In genomic region chr6:134052776-134053120, GRCh38 we compare ENCODE assay signal across 8 cellular contexts. TPM values are rescaled to one million over a fixed set of nuclear protein-coding genes. Genes with fewer than 3 reads are reported as not detected.
DNase-seq lines count a peak whose midpoint lies in the region; FAIRE-seq and TF ChIP-seq lines count a peak whose summit lies in the region.

No MANE protein-coding gene starts in this region.

- no peaks in the 10 kb centered on the region for H3K9me3 ChIP-seq in suprapubic skin

- peaks cover 16% of the 10 kb centered on the region for H3K27me3 Mint-ChIP-seq in T-helper 2 cell treated with Interferon-gamma antibody and Interleukin-4, amounts not matched to agents 5 μg/mL and 100 μg/mL, for 36 hours (ENCODE audit: low read depth)
- H3K27me3 Mint-ChIP-seq in activated T-helper 1 cell treated with anti-CD3 and anti-CD28 coated beads, Interleukin-12 subunit alpha, Interleukin-12 subunit beta, Interleukin-2, Interleukin-4 antibody, amounts not matched to agents 30 ng/mL and 10 ng/mL and 1 ng/mL, durations not matched to agents 14 hours and 24 hours and 36 hours (ENCODE audit: insufficient read depth): peaks cover 16% of the 10 kb centered on the region

- H3K79me2 ChIP-seq in mesendoderm (ENCODE audit: control insufficient read depth, insufficient read depth, low read length): no peaks in the 10 kb centered on the region

- H3K27ac ChIP-seq in suprapubic skin (no peak overlapping the region), mesendoderm (ENCODE audit: low read depth, low read length) (no peak overlapping the region)

- H3K27ac Mint-ChIP-seq in T-helper 2 cell treated with Interferon-gamma antibody and Interleukin-4, amounts not matched to agents 5 μg/mL and 100 μg/mL, for 36 hours: no peak overlapping the region
- H3K27ac Mint-ChIP-seq in activated T-helper 1 cell treated with anti-CD3 and anti-CD28 coated beads, Interleukin-12 subunit alpha, Interleukin-12 subunit beta, Interleukin-2, Interleukin-4 antibody, amounts not matched to agents 30 ng/mL and 10 ng/mL and 1 ng/mL, durations not matched to agents 14 hours and 24 hours and 36 hours: peak overlapping the region; percentile 58

- H2BK120ac ChIP-seq in mesendoderm (ENCODE audit: low read depth, low read length): no peak overlapping the region

- no peaks in the 10 kb centered on the region for H3K9me3 Mint-ChIP-seq in T-helper 2 cell treated with Interferon-gamma antibody and Interleukin-4, amounts not matched to agents 5 μg/mL and 100 μg/mL, for 36 hours
- H3K9me3 Mint-ChIP-seq in activated T-helper 1 cell treated with anti-CD3 and anti-CD28 coated beads, Interleukin-12 subunit alpha, Interleukin-12 subunit beta, Interleukin-2, Interleukin-4 antibody, amounts not matched to agents 30 ng/mL and 10 ng/mL and 1 ng/mL, durations not matched to agents 14 hours and 24 hours and 36 hours: no peaks in the 10 kb centered on the region

- H3K4me2 ChIP-seq in mesendoderm (ENCODE audit: low read length): no peak overlapping the region

- H3K4me1 ChIP-seq in suprapubic skin: peaks cover 32% of the 10 kb centered on the region
- H3K4me1 ChIP-seq in mesendoderm (ENCODE audit: control insufficient read depth, low read depth, low read length): peaks cover 2% of the 10 kb centered on the region

- 5% methylated on average over 1 of the region's 1 CpG for WGBS in suprapubic skin
- no CpG with 5 or more reads among the region's 1 CpG for WGBS in mesendoderm (ENCODE audit: extremely low coverage, insufficient coverage, low lambda C conversion rate)

- H3K4me1 Mint-ChIP-seq in T-helper 2 cell treated with Interferon-gamma antibody and Interleukin-4, amounts not matched to agents 5 μg/mL and 100 μg/mL, for 36 hours (ENCODE audit: low read depth): peaks cover 8% of the 10 kb centered on the region
- H3K4me1 Mint-ChIP-seq in activated T-helper 1 cell treated with anti-CD3 and anti-CD28 coated beads, Interleukin-12 subunit alpha, Interleukin-12 subunit beta, Interleukin-2, Interleukin-4 antibody, amounts not matched to agents 30 ng/mL and 10 ng/mL and 1 ng/mL, durations not matched to agents 14 hours and 24 hours and 36 hours (ENCODE audit: low read depth): peaks cover 11% of the 10 kb centered on the region

- no peaks in the 10 kb centered on the region for H3K79me1 ChIP-seq in mesendoderm (ENCODE audit: low read length)

- H3K56ac ChIP-seq in mesendoderm (ENCODE audit: low read length): no peak overlapping the region

- H3K4me3 ChIP-seq in suprapubic skin (peak overlapping the region; percentile 81), mesendoderm (ENCODE audit: low read length) (no peak overlapping the region)

- no peak overlapping the region for H2BK15ac ChIP-seq in mesendoderm (replicated peaks; ENCODE audit: low read depth)

- FAIRE-seq in islet of Langerhans (lab: Jason Lieb, UNC): peak; percentile 72

- H3K36me3 Mint-ChIP-seq in T-helper 2 cell treated with Interferon-gamma antibody and Interleukin-4, amounts not matched to agents 5 μg/mL and 100 μg/mL, for 36 hours (ENCODE audit: low read depth): no peaks in the 10 kb centered on the region
- no peaks in the 10 kb centered on the region for H3K36me3 Mint-ChIP-seq in activated T-helper 1 cell treated with anti-CD3 and anti-CD28 coated beads, Interleukin-12 subunit alpha, Interleukin-12 subunit beta, Interleukin-2, Interleukin-4 antibody, amounts not matched to agents 30 ng/mL and 10 ng/mL and 1 ng/mL, durations not matched to agents 14 hours and 24 hours and 36 hours (ENCODE audit: low read depth)

- H3K27me3 ChIP-seq in suprapubic skin (no peaks in the 10 kb centered on the region), mesendoderm (ENCODE audit: insufficient read depth, low read length, poor library complexity) (no peaks in the 10 kb centered on the region)

- TF ChIP-seq POLR2A in suprapubic skin (IDR thresholded peaks at IDR 0.05): no peak

- no peak overlapping the region for H2BK5ac ChIP-seq in mesendoderm (ENCODE audit: low read length)

- no peak for TF ChIP-seq EP300 in suprapubic skin (IDR thresholded peaks at IDR 0.05)

- TF ChIP-seq CTCF in suprapubic skin (IDR thresholded peaks at IDR 0.05): no peak

- H3K36me3 ChIP-seq in suprapubic skin (no peaks in the 10 kb centered on the region), mesendoderm (ENCODE audit: control insufficient read depth, insufficient read depth, low read length) (no peaks in the 10 kb centered on the region)

- peak overlapping the region; percentile 86 for H3K4me3 Mint-ChIP-seq in T-helper 2 cell treated with Interferon-gamma antibody and Interleukin-4, amounts not matched to agents 5 μg/mL and 100 μg/mL, for 36 hours
- peak overlapping the region; percentile 85 for H3K4me3 Mint-ChIP-seq in activated T-helper 1 cell treated with anti-CD3 and anti-CD28 coated beads, Interleukin-12 subunit alpha, Interleukin-12 subunit beta, Interleukin-2, Interleukin-4 antibody, amounts not matched to agents 30 ng/mL and 10 ng/mL and 1 ng/mL, durations not matched to agents 14 hours and 24 hours and 36 hours

- H3K9ac ChIP-seq in mesendoderm (ENCODE audit: low read length): no peak overlapping the region

- no peak overlapping the region for H3K23ac ChIP-seq in mesendoderm (ENCODE audit: low read length)

- H3K18ac ChIP-seq in mesendoderm (ENCODE audit: low read length): no peak overlapping the region

- no peak overlapping the region for H2AK5ac ChIP-seq in mesendoderm (ENCODE audit: low read length)

- no peak for DNase-seq in T-helper 2 cell treated with Interferon-gamma antibody and Interleukin-4, amounts not matched to agents 5 μg/mL and 100 μg/mL, for 36 hours (ENCODE audit: low spot score)
- DNase-seq in T-helper 2 cell (no peak), suprapubic skin (ENCODE audit: low spot score in 2 of 2) (no peak), NCI-H1105 treated with DMSO at 0.1 percent for 48 hours (lab: John Stamatoyannopoulos, UW) (no peak), mesendoderm (no peak)
- DNase-seq in activated T-helper 1 cell treated with anti-CD3 and anti-CD28 coated beads, Interleukin-12 subunit alpha, Interleukin-12 subunit beta, Interleukin-2, Interleukin-4 antibody, amounts not matched to agents 30 ng/mL and 10 ng/mL and 1 ng/mL, durations not matched to agents 14 hours and 24 hours and 36 hours (ENCODE audit: low spot score): no peak
- DNase-seq in activated CD8-positive, alpha-beta memory T cell treated with anti-CD3 and anti-CD28 coated beads, Interleukin-2, amount 50 U/mL, for 4 hours: no peak

- H4K8ac ChIP-seq in mesendoderm (ENCODE audit: low read depth, low read length): no peak overlapping the region

- intact Hi-C loops in activated T-helper 1 cell treated with anti-CD3 and anti-CD28 coated beads, Interleukin-12 subunit alpha, Interleukin-12 subunit beta, Interleukin-2, Interleukin-4 antibody, amounts not matched to agents 30 ng/mL and 10 ng/mL and 1 ng/mL, durations not matched to agents 14 hours and 24 hours and 36 hours (cut with micrococcal nuclease): loop anchor here (1.0 kb wide), 3 partner anchors 79 to 128 kb away; partner anchors contain the start of gene TBPL1

- no peak overlapping the region for H4K5ac ChIP-seq in mesendoderm (ENCODE audit: low read length)

- H3K4ac ChIP-seq in mesendoderm (ENCODE audit: low read depth, low read length): no peak overlapping the region

RNA-seq across cellular contexts. Expression of gene SLC2A12, which starts 0.3 kb away (rescaled TPM):
- total RNA-seq in activated T-helper 1 cell treated with anti-CD3 and anti-CD28 coated beads, Interleukin-12 subunit alpha, Interleukin-12 subunit beta, Interleukin-2, Interleukin-4 antibody, amounts not matched to agents 30 ng/mL and 10 ng/mL and 1 ng/mL, durations not matched to agents 14 hours and 24 hours and 36 hours: 0.05 TPM in 1 of 2 replicates, not detected in the other
- total RNA-seq in suprapubic skin: 10 to 100 TPM in 1 of 4 donors, 1 to 10 TPM in 3; 3.5 to 12.7 (median 8.2) TPM
- polyA plus RNA-seq in mesendoderm (2013, experiment 1 of 2): 1.0 TPM
- 1.0 TPM for polyA plus RNA-seq in mesendoderm (2013, experiment 2 of 2)
